ENCODE assay signal across 8 cellular contexts in the genomic region with DNA sequence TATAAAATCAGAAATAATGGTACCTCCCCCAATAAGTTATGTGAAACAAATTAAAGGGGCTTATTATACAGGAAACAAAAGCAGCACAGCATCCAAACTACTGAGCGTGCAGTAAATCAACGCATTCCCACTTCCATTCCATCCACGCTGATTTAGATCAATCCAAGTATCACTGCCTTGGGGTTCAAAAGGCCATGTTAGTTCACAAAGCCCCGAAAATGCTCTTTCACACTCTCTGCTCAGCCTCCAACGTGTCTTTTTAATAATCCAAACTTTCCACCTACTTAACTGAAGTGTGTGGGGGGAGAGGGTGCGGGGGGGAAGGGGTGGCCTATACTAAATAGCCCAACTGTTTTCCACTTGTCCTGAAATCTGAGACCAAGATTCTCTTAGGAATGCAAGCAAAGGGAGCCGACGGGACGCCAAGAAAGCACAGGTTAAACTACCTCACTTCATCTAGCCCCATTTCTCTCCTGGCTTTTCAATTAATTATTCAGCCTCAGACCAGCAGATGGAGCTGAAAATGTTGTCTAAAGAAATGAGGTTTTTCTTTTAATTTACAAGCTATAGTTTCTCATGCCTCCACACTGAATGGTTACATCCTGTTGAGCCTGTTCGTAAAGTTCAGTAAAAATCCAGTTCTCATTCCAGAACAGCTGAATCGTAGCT. TPM values are rescaled to one million over a fixed set of nuclear protein-coding genes. Genes with fewer than 3 reads are reported as not detected.
DNase-seq lines count a peak whose midpoint lies in the region; ATAC-seq lines count a peak whose summit lies in the region.

No MANE protein-coding gene starts in this region.

- in situ Hi-C loops in G401 (cut with HindIII; ENCODE audit: low sequenced_read_pairs): no loop called here

- H3K27ac ChIP-seq in HUES64 (ENCODE audit: low read depth, low read length): peak overlapping the region; percentile 93
- H3K27ac ChIP-seq in angular gyrus (ENCODE audit: low read depth, low read length): peak overlapping the region; percentile 97
- H3K27ac ChIP-seq in subcutaneous abdominal adipose tissue (ENCODE audit: low read depth, low read length): peak overlapping the region; percentile 97

- 38% methylated on average over 9 of the region's 11 CpGs for WGBS in HUES64

- H3K4me1 ChIP-seq in HUES64 (ENCODE audit: insufficient read depth, low read length) (peaks cover 17% of the 10 kb centered on the region), subcutaneous abdominal adipose tissue (ENCODE audit: control insufficient read depth in 5 of 5, insufficient read depth in 5 of 5, low read length in 5 of 5) (peaks cover 2 to 35% (median 25%) of the 10 kb centered on the region in 5 donors)

- H3K9me3 ChIP-seq in HUES64 (ENCODE audit: insufficient read depth, low read depth, low read length): no peaks in the 10 kb centered on the region
- H3K9me3 ChIP-seq in subcutaneous abdominal adipose tissue (ENCODE audit: control insufficient read depth in 5 of 5, low read length in 5 of 5): no peaks in the 10 kb centered on the region

- peak overlapping the region; percentile 81 for H3K9ac ChIP-seq in HUES64 (ENCODE audit: low read depth, low read length)
- peak overlapping the region in 4 of 5 donors; percentile 85 to 96 (median 88) for H3K9ac ChIP-seq in subcutaneous abdominal adipose tissue (ENCODE audit: low read length in 5 of 5)

- DNase-seq in G401 (ENCODE audit: low spot score): peak; percentile 68
- peak; percentile 43 for DNase-seq in iPS-NIHi7 (ENCODE audit: extremely low spot score)
- DNase-seq in activated gamma-delta T cell (lab: John Stamatoyannopoulos, UW): no peak

- H3K36me3 ChIP-seq in HUES64 (ENCODE audit: insufficient read depth, low read length) (peaks cover 8% of the 10 kb centered on the region), subcutaneous abdominal adipose tissue (ENCODE audit: control insufficient read depth in 5 of 5, insufficient read depth in 5 of 5, low read length in 5 of 5) (peaks cover 0 to 9% (median 8%) of the 10 kb centered on the region in 5 donors)

- H3K4me3 ChIP-seq in HUES64 (ENCODE audit: low read length) (peak overlapping the region; percentile 88), subcutaneous abdominal adipose tissue (ENCODE audit: low read depth in 1 of 5, low read length in 5 of 5) (peak overlapping the region; percentile 57 to 89 (median 83))

- no peaks in the 10 kb centered on the region for H3K27me3 ChIP-seq in HUES64 (ENCODE audit: insufficient read depth, low read length)
- H3K27me3 ChIP-seq in subcutaneous abdominal adipose tissue (ENCODE audit: control insufficient read depth in 5 of 5, insufficient read depth in 4 of 5, low read length in 5 of 5): no peaks in the 10 kb centered on the region

- peak; percentile 4 for ATAC-seq in GM21360 (IDR thresholded peaks at IDR 0.05; ENCODE audit: unreplicated experiment)
- ATAC-seq in HG03442 (IDR thresholded peaks at IDR 0.05; ENCODE audit: unreplicated experiment): no peak

RNA-seq across cellular contexts. Expression of gene NXT1, which starts 1.1 kb away (rescaled TPM):
- total RNA-seq in G401 (2014; rRNA removed; shearing (Covaris generic)): 54.8 and 80.7 TPM in 2 replicates
- polyA plus RNA-seq in HUES64 (2013, experiment 1 of 2): 25.4 TPM
- polyA plus RNA-seq in HUES64 (2013, experiment 2 of 2): 26.1 TPM

RNA-seq across cellular contexts. Expression of gene GZF1, which starts 12.5 kb away (rescaled TPM):
- total RNA-seq in G401 (2014; rRNA removed; shearing (Covaris generic)): 9.0 and 24.1 TPM in 2 replicates
- 11.6 TPM for polyA plus RNA-seq in HUES64 (2013, experiment 1 of 2)
- polyA plus RNA-seq in HUES64 (2013, experiment 2 of 2): 14.2 TPM
